In genomic region chr17:33968350-33969044, GRCh38 we compare ENCODE assay signal across 9 cellular contexts.
DNase-seq lines count a peak whose midpoint lies in the region; ATAC-seq, FAIRE-seq and TF ChIP-seq lines count a peak whose summit lies in the region.
"Had no signal": no experiment of that assay in that cellular context is flagged by ENCODE, and none has a peak within 500 bp of the region (broad histone marks: within the 10 kb centered on the region; RNA-seq: fewer than 3 reads in every experiment).

No MANE protein-coding gene starts in this region.

- POLR2A ChIA-PET in GM12878 (lab: Charles Lee), result no interaction called here

- H3K79me2 ChIP-seq in GM12878 (ENCODE audit: control insufficient read depth, insufficient read depth, low read length), result no peaks in the 10 kb centered on the region

- H3K9ac ChIP-seq in GM12878 (ENCODE audit: control insufficient read depth, insufficient read depth, low read length), result peak overlapping the region; percentile 33

- peak; percentile 0 for DNase-seq in GF-D8 (lab: John Stamatoyannopoulos, UW)
- peak; percentile 29 for DNase-seq in GM20000 (ENCODE audit: low spot score)
- DNase-seq in Jurkat, Clone E6-1 (ENCODE audit: low read depth, low spot score), result peak; percentile 87
- peak; percentile 83 for DNase-seq in GM12878 (ENCODE audit: low read depth, low spot score)
- no peak for DNase-seq in NCI-H2029 (lab: John Stamatoyannopoulos, UW)
- DNase-seq in occipital lobe (lab: John Stamatoyannopoulos, UW), result no peak
- no peak for DNase-seq in sciatic nerve (ENCODE audit: low spot score)

- TF ChIP-seq CTCF in GM20000 (IDR thresholded peaks at IDR 0.05; ENCODE audit: extremely low read depth, missing control alignments) (no peak), GM12878 (IDR thresholded peaks at IDR 0.05 in 2 of 3, conservative IDR thresholded peaks at IDR 0.05 in 1 of 3; ENCODE audit: control insufficient read depth in 2 of 3, extremely low read depth in 1 of 3, insufficient read depth in 1 of 3, low read depth in 3 of 3, low read length in 3 of 3) (no peak), gastroesophageal sphincter (IDR thresholded peaks at IDR 0.05) (no peak)

- no peak for TF ChIP-seq RAD21 in GM12878 (IDR thresholded peaks at IDR 0.05; ENCODE audit: insufficient read depth, low read depth, low read length)

- 0 out of 4 replicates have a peak, but pooled peaks have one; percentile 12 to 37 for TF ChIP-seq EP300 in GM12878 (IDR thresholded peaks at IDR 0.05; ENCODE audit: borderline replicate concordance in 1 of 2, control insufficient read depth in 1 of 2, low read depth in 2 of 2, low read length in 2 of 2)
- TF ChIP-seq EP300 in gastroesophageal sphincter (IDR thresholded peaks at IDR 0.05), result no peak

- H3K9me3 ChIP-seq in GM12878 (replicated peaks; ENCODE audit: control insufficient read depth, insufficient read depth, low read length), result no peaks in the 10 kb centered on the region
- no peaks in the 10 kb centered on the region for H3K9me3 ChIP-seq in gastroesophageal sphincter

- BruUV-seq in GM12878 (replicated peaks; lab: Mats Ljungman, UMichigan), result no TSS peak

- H2AFZ ChIP-seq in GM12878 (ENCODE audit: control insufficient read depth, low read depth, low read length), result peak overlapping the region; percentile 80

- H4K20me1 ChIP-seq in GM12878 (ENCODE audit: control insufficient read depth, insufficient read depth), result no peaks in the 10 kb centered on the region

- 11% methylated on average over 9 of the region's 9 CpGs for whole genome bisulfite sequencing in GM12878 (ENCODE audit: insufficient coverage, insufficient replicate concordance, low lambda C conversion rate, missing lambda C conversion rate)
- 46 to 75% methylated on average over 4 to 6 of the region's 9 CpGs for WGBS in gastroesophageal sphincter (ENCODE audit: low coverage in 1 of 2), 2 donors

- peak overlapping the region; percentile 61 for H3K4me2 ChIP-seq in GM12878 (ENCODE audit: control insufficient read depth, insufficient read depth)

- ATAC-seq in GM12878, result peak; percentile 84
- ATAC-seq in gastroesophageal sphincter, result no peak
- no peak for ATAC-seq in sciatic nerve

- RAD21 ChIA-PET in GM12878 (lab: Charles Lee; ENCODE audit: unreplicated experiment), result no interaction called here

- peak; percentile 74 for FAIRE-seq in GM12878 (lab: Jason Lieb, UNC)
- FAIRE-seq: astrocyte had no signal

- H3K4me1 ChIP-seq in GM12878 (ENCODE audit: control insufficient read depth, insufficient read depth, low read length) (peaks cover 49% of the 10 kb centered on the region), gastroesophageal sphincter (no peaks in the 10 kb centered on the region)

- CTCF ChIA-PET in GM12878 (lab: Yijun Ruan, JAX), result no interaction called here

- peak; percentile 47; the same call in 1 of the 2 replicates for TF ChIP-seq POLR2A in GM12878 (IDR thresholded peaks at IDR 0.05; ENCODE audit: low read depth, low read length)
- TF ChIP-seq POLR2A in gastroesophageal sphincter (IDR thresholded peaks at IDR 0.05), result no peak

- no peaks in the 10 kb centered on the region for H3K36me3 ChIP-seq in GM12878 (ENCODE audit: control insufficient read depth in 2 of 2, insufficient read depth in 2 of 2, low read length in 1 of 2)
- H3K36me3 ChIP-seq in gastroesophageal sphincter, result no peaks in the 10 kb centered on the region

- SMC1A ChIA-PET in GM12878 (lab: Charles Lee; ENCODE audit: uncharacterized antibody, unreplicated experiment), result interaction anchor here (0.6 to 1.2 kb wide), 2 partner anchors 11 to 1102 kb away, joined by 3 read pairs; no protein-coding TSS in a partner anchor

- peak overlapping the region; percentile 72 for H3K27ac ChIP-seq in GM12878 (ENCODE audit: control insufficient read depth, insufficient read depth)
- H3K27ac ChIP-seq in gastroesophageal sphincter, result no peak overlapping the region

- H3K4me3 ChIP-seq in Jurkat, Clone E6-1 (ENCODE audit: low read length), result peak overlapping the region; percentile 0; the same call in 1 of the 2 replicates
- H3K4me3 ChIP-seq in GM12878 (no peak overlapping the region), gastroesophageal sphincter (no peak overlapping the region)

- in situ Hi-C loops in GM12878 (cut with MboI), result no loop called here

- intact Hi-C loops in GM12878 (cut with micrococcal nuclease; ENCODE audit: unreplicated experiment), result loop anchor here (10.0 kb wide), 1 partner anchor 406 kb away; no protein-coding TSS in a partner anchor
- intact Hi-C loops in sciatic nerve (cut with DNase I), result no loop called here

- H3K27me3 ChIP-seq in GM12878 (replicated peaks in 1 of 2; ENCODE audit: control insufficient read depth in 2 of 2, insufficient read depth in 2 of 2, low read length in 1 of 2), result no peaks in the 10 kb centered on the region
- H3K27me3 ChIP-seq in gastroesophageal sphincter, result peaks cover 36% of the 10 kb centered on the region

TF ChIP-seq in GM12878, 131 proteins besides CTCF, POLR2A, EP300 and RAD21 (continues in another document):
- TF ChIP-seq, protein P1, sequence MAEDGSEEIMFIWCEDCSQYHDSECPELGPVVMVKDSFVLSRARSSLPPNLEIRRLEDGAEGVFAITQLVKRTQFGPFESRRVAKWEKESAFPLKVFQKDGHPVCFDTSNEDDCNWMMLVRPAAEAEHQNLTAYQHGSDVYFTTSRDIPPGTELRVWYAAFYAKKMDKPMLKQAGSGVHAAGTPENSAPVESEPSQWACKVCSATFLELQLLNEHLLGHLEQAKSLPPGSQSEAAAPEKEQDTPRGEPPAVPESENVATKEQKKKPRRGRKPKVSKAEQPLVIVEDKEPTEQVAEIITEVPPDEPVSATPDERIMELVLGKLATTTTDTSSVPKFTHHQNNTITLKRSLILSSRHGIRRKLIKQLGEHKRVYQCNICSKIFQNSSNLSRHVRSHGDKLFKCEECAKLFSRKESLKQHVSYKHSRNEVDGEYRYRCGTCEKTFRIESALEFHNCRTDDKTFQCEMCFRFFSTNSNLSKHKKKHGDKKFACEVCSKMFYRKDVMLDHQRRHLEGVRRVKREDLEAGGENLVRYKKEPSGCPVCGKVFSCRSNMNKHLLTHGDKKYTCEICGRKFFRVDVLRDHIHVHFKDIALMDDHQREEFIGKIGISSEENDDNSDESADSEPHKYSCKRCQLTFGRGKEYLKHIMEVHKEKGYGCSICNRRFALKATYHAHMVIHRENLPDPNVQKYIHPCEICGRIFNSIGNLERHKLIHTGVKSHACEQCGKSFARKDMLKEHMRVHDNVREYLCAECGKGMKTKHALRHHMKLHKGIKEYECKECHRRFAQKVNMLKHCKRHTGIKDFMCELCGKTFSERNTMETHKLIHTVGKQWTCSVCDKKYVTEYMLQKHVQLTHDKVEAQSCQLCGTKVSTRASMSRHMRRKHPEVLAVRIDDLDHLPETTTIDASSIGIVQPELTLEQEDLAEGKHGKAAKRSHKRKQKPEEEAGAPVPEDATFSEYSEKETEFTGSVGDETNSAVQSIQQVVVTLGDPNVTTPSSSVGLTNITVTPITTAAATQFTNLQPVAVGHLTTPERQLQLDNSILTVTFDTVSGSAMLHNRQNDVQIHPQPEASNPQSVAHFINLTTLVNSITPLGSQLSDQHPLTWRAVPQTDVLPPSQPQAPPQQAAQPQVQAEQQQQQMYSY (CRISPR knock-in tag; IDR thresholded peaks at IDR 0.05), result no peak
- TF ChIP-seq IRF4 (IDR thresholded peaks at IDR 0.05; ENCODE audit: low read depth, low read length) (peak; percentile 63; the same call in 1 of the 2 replicates), FOS (IDR thresholded peaks at IDR 0.05; ENCODE audit: borderline replicate concordance, extremely low read depth, insufficient read length) (no peak), IKZF2 (IDR thresholded peaks at IDR 0.05) (peak; percentile 83 to 86), TCF3 (IDR thresholded peaks at IDR 0.05; ENCODE audit: borderline replicate concordance, insufficient read depth, low read depth, low read length) (peak; percentile 88; the same call in 1 of the 2 replicates), JUND (IDR thresholded peaks at IDR 0.05; ENCODE audit: low read depth, low read length) (no peak), SIN3A (IDR thresholded peaks at IDR 0.05; ENCODE audit: low read depth, low read length) (no peak), IKZF1 (conservative IDR thresholded peaks at IDR 0.05) (peak; percentile 78), LARP7 (IDR thresholded peaks at IDR 0.05) (no peak), ZNF24 (IDR thresholded peaks at IDR 0.05) (0 out of 2 replicates have a peak, but pooled peaks have one; percentile 2), JUNB (IDR thresholded peaks at IDR 0.05) (peak; percentile 50), EZH2 (IDR thresholded peaks at IDR 0.05; ENCODE audit: borderline replicate concordance, control insufficient read depth, low read depth, low read length) (no peak), ATF7 (IDR thresholded peaks at IDR 0.05; ENCODE audit: low read depth) (0 out of 2 replicates have a peak, but pooled peaks have one; percentile 15), NBN (IDR thresholded peaks at IDR 0.05) (0 out of 2 replicates have a peak, but pooled peaks have one; percentile 33), RUNX3 (IDR thresholded peaks at IDR 0.05; ENCODE audit: low read length) (peak; percentile 91)

Comparison
In these comparisons a context has a peak if more than half of its experiments do, and no peak if none do; other contexts are left out.
1. DNase-seq: peak in GF-D8 (single experiment), GM20000 (single experiment), Jurkat, Clone E6-1 (single experiment) and GM12878 (single experiment); none in NCI-H2029 (single experiment), occipital lobe (single experiment) and sciatic nerve (single experiment).